In genomic region chr12:79687711-79688270, GRCh38 we compare ENCODE assay signal across 9 cellular contexts. TPM values are rescaled to one million over a fixed set of nuclear protein-coding genes. Genes with fewer than 3 reads are reported as not detected.
DNase-seq lines count a peak whose midpoint lies in the region; ATAC-seq, FAIRE-seq and TF ChIP-seq lines count a peak whose summit lies in the region.
"Had no signal": no experiment of that assay in that cellular context is flagged by ENCODE, and none has a peak within 500 bp of the region (broad histone marks: within the 10 kb centered on the region; RNA-seq: fewer than 3 reads in every experiment).

No MANE protein-coding gene starts in this region.

- H3K4me2 ChIP-seq in HepG2 (ENCODE audit: low read depth, low read length), result peak overlapping the region; percentile 73

- peaks cover 60% of the 10 kb centered on the region for H4K20me1 ChIP-seq in HepG2 (ENCODE audit: insufficient read depth, low read length)

- H3K4me3 ChIP-seq in heart right ventricle, result peak overlapping the region in 7 of 10 donors; percentile 68 to 92 (median 79)
- H3K4me3 ChIP-seq in astrocyte of the cerebellum (ENCODE audit: low read depth, low read length), result peak overlapping the region; percentile 92
- H3K4me3 ChIP-seq in HepG2 (replicated peaks in 1 of 3; ENCODE audit: insufficient read depth in 1 of 3, low read depth in 2 of 3, low read length in 3 of 3), result peak overlapping the region; percentile 76 to 97 (median 96); a peak in 5 of 6 replicates
- H3K4me3 ChIP-seq in upper lobe of right lung, result peak overlapping the region; percentile 91
- H3K4me3 ChIP-seq: K562 had no signal

- H3K27ac ChIP-seq in heart right ventricle (no peak overlapping the region), HepG2 (ENCODE audit: extremely low read length, insufficient read depth, low read length) (peak overlapping the region; percentile 99), upper lobe of right lung (no peak overlapping the region)

- peaks cover 0 to 31% (median 8%) of the 10 kb centered on the region in 9 donors for H3K4me1 ChIP-seq in heart right ventricle
- H3K4me1 ChIP-seq in HepG2 (ENCODE audit: insufficient read depth, low read length), result peaks cover 39% of the 10 kb centered on the region
- H3K4me1 ChIP-seq in upper lobe of right lung, result peaks cover 7% of the 10 kb centered on the region

- intact Hi-C loops in heart right ventricle (cut with DNase I), result loop anchor here in 3 of 10 donors (2.0 to 5.0 kb wide), 3 partner anchors 129 to 500 kb away; no protein-coding TSS in a partner anchor
- intact Hi-C loops in Right ventricle myocardium superior (cut with DNase I), result no loop called here
- intact Hi-C loops in HepG2 (cut with micrococcal nuclease; ENCODE audit: unreplicated experiment), result loop anchor here (1.0 to 5.0 kb wide), 2 partner anchors 45 to 127 kb away; no protein-coding TSS in a partner anchor
- intact Hi-C loops in upper lobe of right lung (cut with DNase I), result no loop called here

- no peak for DNase-seq in heart right ventricle
- DNase-seq in Right ventricle myocardium superior, result no peak
- DNase-seq in astrocyte of the cerebellum (ENCODE audit: low read depth), result no peak
- no peak for DNase-seq in HepG2 (ENCODE audit: low spot score)
- no peak for DNase-seq in upper lobe of right lung
- DNase-seq in LoVo (ENCODE audit: low spot score), result no peak

- H3K27me3 ChIP-seq in heart right ventricle, result peaks cover 0 to 38% (median 5%) of the 10 kb centered on the region in 7 donors
- H3K27me3 ChIP-seq in HepG2 (ENCODE audit: control insufficient read depth in 1 of 2, insufficient read depth in 2 of 2, low read length in 2 of 2), result no peaks in the 10 kb centered on the region; a peak in 1 of 5 replicates
- H3K27me3 ChIP-seq in upper lobe of right lung, result no peaks in the 10 kb centered on the region

- no peak for TF ChIP-seq RAD21 in HepG2 (CRISPR knock-in tag; IDR thresholded peaks at IDR 0.05)

- H3K9me3 ChIP-seq in heart right ventricle (no peaks in the 10 kb centered on the region), HepG2 (ENCODE audit: low read length) (no peaks in the 10 kb centered on the region), upper lobe of right lung (no peaks in the 10 kb centered on the region)

- POLR2A ChIA-PET in HepG2 (lab: Yijun Ruan, JAX), result no interaction called here

- no peak overlapping the region for H2AFZ ChIP-seq in HepG2 (ENCODE audit: low read length)

- H3K36me3 ChIP-seq in heart right ventricle (no peaks in the 10 kb centered on the region), HepG2 (replicated peaks in 1 of 2; ENCODE audit: control insufficient read depth in 1 of 2, insufficient read depth in 2 of 2, low read length in 2 of 2) (no peaks in the 10 kb centered on the region), upper lobe of right lung (no peaks in the 10 kb centered on the region)

- in situ Hi-C loops in astrocyte of the cerebellum (cut with HindIII; ENCODE audit: low sequenced_read_pairs) (no loop called here), HepG2 (cut with HindIII; ENCODE audit: extremely low pct_ligation_motif_present, low pct_unique_long_range_greater_than_20kb) (loop anchor here (25.0 kb wide), 1 partner anchor 125 kb away; no protein-coding TSS in a partner anchor)

- H3K9ac ChIP-seq in HepG2 (ENCODE audit: insufficient read depth, low read depth, low read length), result peak overlapping the region; percentile 95

- TF ChIP-seq POLR2A in HepG2 (IDR thresholded peaks at IDR 0.05; ENCODE audit: insufficient read depth in 1 of 2, low read depth in 2 of 2, low read length in 2 of 2), result no peak

- FAIRE-seq in HepG2 (lab: Jason Lieb, UNC), result no peak
- FAIRE-seq: K562 had no signal

- TF ChIP-seq CTCF in heart right ventricle (IDR thresholded peaks at IDR 0.05), result no peak
- no peak for TF ChIP-seq CTCF in astrocyte of the cerebellum (IDR thresholded peaks at IDR 0.05; ENCODE audit: low read depth, low read length, missing control alignments)
- no peak for TF ChIP-seq CTCF in HepG2 (CRISPR knock-in tag; IDR thresholded peaks at IDR 0.05)
- no peak for TF ChIP-seq CTCF in upper lobe of right lung (IDR thresholded peaks at IDR 0.05)

- peaks cover 82% of the 10 kb centered on the region for H3K79me2 ChIP-seq in HepG2 (ENCODE audit: insufficient read depth, low read length)

- TSS peak; percentile 32 for BruUV-seq in HepG2 (replicated peaks; lab: Mats Ljungman, UMichigan)

- TF ChIP-seq EP300 in HepG2 (IDR thresholded peaks at IDR 0.05; ENCODE audit: low read depth in 2 of 2, low read length in 2 of 2), result no peak
- TF ChIP-seq EP300 in HepG2 (CRISPR knock-in tag; IDR thresholded peaks at IDR 0.05; ENCODE audit: borderline replicate concordance), result no peak

- 53 to 67% methylated on average over 3 of the region's 3 CpGs for WGBS in heart right ventricle, 2 donors
- 4% methylated on average over 3 of the region's 3 CpGs for WGBS in HepG2 (ENCODE audit: low lambda C conversion rate)

- ATAC-seq in heart right ventricle (no peak), Right ventricle myocardium superior (ENCODE audit: poor library complexity) (no peak), HepG2 (no peak), upper lobe of right lung (no peak), HG02642 (IDR thresholded peaks at IDR 0.05; ENCODE audit: poor library complexity, unreplicated experiment) (no peak), HG03439 (IDR thresholded peaks at IDR 0.05; ENCODE audit: unreplicated experiment) (no peak)
- ATAC-seq: K562 had no signal

- CTCF ChIA-PET in HepG2 (lab: Yijun Ruan, JAX; ENCODE audit: low intra/inter-chr PET ratio, low total read pairs), result no interaction called here

TF ChIP-seq in HepG2, 621 proteins besides CTCF, POLR2A, EP300 and RAD21:
- no peak for TF ChIP-seq TEAD2 (CRISPR knock-in tag; IDR thresholded peaks at IDR 0.05)
- no peak for TF ChIP-seq LCORL (IDR thresholded peaks at IDR 0.05)
- TF ChIP-seq LCORL (CRISPR knock-in tag; IDR thresholded peaks at IDR 0.05), result no peak
- no peak for TF ChIP-seq ZNF788 (CRISPR knock-in tag; IDR thresholded peaks at IDR 0.05; ENCODE audit: borderline replicate concordance)
- no peak for TF ChIP-seq MZF1 (CRISPR knock-in tag; IDR thresholded peaks at IDR 0.05; ENCODE audit: borderline replicate concordance)
- no peak for TF ChIP-seq ZBTB37 (CRISPR knock-in tag; IDR thresholded peaks at IDR 0.05)

RNA-seq across cellular contexts. Expression of gene PAWR, which starts 3.0 kb away (rescaled TPM):
- total RNA-seq in heart right ventricle, result 10 to 100 TPM in 5 of 10 donors, 1 to 10 TPM in 5; 3.5 to 16.6 (median 10.2) TPM
- 10 to 100 TPM in 1 of 2 donors, 1 to 10 TPM in 1; 3.0 to 11.6 TPM for polyA plus RNA-seq in heart right ventricle
- 7.2 TPM for total RNA-seq in Right ventricle myocardium superior
- 36.1 and 37.4 TPM in 2 replicates for total RNA-seq in HepG2 (2016; rRNA removed; fragmentation: Illumina TruSeq; extraction: Trizol)
- total RNA-seq in HepG2 (2016; cell fraction: cytosol; rRNA removed; fragmentation: Illumina TruSeq; extraction: Trizol; ENCODE audit: low read depth), result 11.2 and 13.0 TPM in 2 replicates
- total RNA-seq in HepG2 (2016; cell fraction: insoluble cytoplasmic fraction; rRNA removed; fragmentation: Illumina TruSeq; extraction: Trizol), result 37.3 and 40.1 TPM in 2 replicates
- 14.1 and 16.8 TPM in 2 replicates for total RNA-seq in HepG2 (2016; cell fraction: membrane; rRNA removed; fragmentation: Illumina TruSeq; extraction: Trizol)
- total RNA-seq in HepG2 (2016; cell fraction: nucleus; rRNA removed; fragmentation: Illumina TruSeq; extraction: Trizol), result 46.8 and 49.1 TPM in 2 replicates
- 23.1 and 29.1 TPM in 2 replicates for polyA plus RNA-seq in HepG2 (2011; rRNA removed)
- 7.1 and 8.4 TPM in 2 replicates for polyA plus RNA-seq in HepG2 (2011; cell fraction: cytosol; rRNA removed)
- 36.4 and 41.9 TPM in 2 replicates for polyA plus RNA-seq in HepG2 (2011; cell fraction: nucleus; rRNA removed)
- polyA plus RNA-seq in HepG2 (2012), result 58.2 and 68.4 TPM in 2 replicates
- 6.8 and 7.8 TPM in 2 replicates for polyA plus RNA-seq in HepG2 (2016; cell fraction: cytosol; fragmentation: Illumina TruSeq; extraction: Trizol; ENCODE audit: low read depth)
- 33.4 and 33.7 TPM in 2 replicates for polyA plus RNA-seq in HepG2 (2016; cell fraction: insoluble cytoplasmic fraction; fragmentation: Illumina TruSeq; extraction: Trizol; ENCODE audit: low read depth)
- 11.0 and 13.3 TPM in 2 replicates for polyA plus RNA-seq in HepG2 (2016; cell fraction: membrane; fragmentation: Illumina TruSeq; extraction: Trizol; ENCODE audit: low read depth)
- polyA plus RNA-seq in HepG2 (2016; cell fraction: nucleus; fragmentation: Illumina TruSeq; extraction: Trizol; ENCODE audit: insufficient read depth, low read depth), result 75.9 and 78.0 TPM in 2 replicates
- polyA minus RNA-seq in HepG2 (2011; rRNA and poly(A)+ RNA removed; ENCODE audit: low replicate concordance), result 13.7 and 19.1 TPM in 2 replicates
- polyA minus RNA-seq in HepG2 (2011; cell fraction: cytosol; rRNA and poly(A)+ RNA removed), result 17.4 and 18.3 TPM in 2 replicates
- polyA minus RNA-seq in HepG2 (2011; cell fraction: nucleus; rRNA and poly(A)+ RNA removed), result 162 and 198 TPM in 2 replicates
- total RNA-seq in upper lobe of right lung, result 73.5 TPM
- polyA plus RNA-seq: K562 had no signal
